In the genomic region with DNA sequence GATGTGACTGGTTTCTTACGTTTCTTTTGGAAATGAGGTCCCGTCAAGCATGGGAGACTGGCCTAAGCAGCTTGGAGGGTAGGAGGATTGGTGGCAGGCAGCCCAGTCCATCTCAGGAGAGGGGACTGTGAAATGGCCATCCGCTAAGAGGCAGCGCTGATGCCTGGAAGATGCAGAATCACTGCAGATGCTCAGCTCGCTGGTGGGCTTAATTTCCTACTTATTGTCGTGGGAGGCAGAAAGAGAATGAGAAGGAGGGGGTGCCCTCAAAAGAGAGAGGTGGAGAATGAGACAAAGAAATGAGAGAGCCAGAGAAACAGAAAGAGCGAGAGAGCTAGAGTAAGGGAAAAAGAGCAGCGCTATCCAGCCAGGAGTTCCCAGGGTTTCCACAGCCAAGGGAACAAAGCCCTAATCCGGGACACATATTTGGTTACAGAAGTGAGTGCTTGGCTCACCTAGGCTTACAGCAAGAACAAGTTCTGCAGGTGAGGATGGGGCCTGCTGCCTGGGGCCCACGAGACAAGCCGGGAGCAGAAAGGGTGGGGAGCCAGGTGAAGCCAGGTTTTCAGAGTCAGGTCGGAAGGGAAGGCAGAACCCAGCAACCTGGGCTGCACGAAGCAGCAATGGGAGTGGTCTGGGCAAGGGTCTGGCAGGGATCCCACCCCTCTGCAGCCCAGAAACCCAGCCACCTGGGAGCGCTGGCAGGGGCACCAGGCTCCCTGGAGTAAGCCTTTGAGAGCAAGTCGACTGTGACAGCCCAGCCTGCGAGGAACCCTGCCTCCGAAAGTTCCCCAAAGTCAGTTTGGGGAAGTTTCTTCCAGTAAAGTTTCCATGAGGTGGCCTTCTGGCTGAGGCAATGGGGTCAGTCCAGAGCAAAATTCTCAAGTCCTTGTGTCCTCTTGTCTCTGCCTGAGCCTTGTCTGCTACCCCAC, we compare ENCODE assay signal across 1 cellular context.
TF ChIP-seq lines count a peak whose summit lies in the region.

No MANE protein-coding gene starts in this region.

TF ChIP-seq in HepG2, 621 proteins besides CTCF, POLR2A, EP300 and RAD21:
- TF ChIP-seq, protein P1, sequence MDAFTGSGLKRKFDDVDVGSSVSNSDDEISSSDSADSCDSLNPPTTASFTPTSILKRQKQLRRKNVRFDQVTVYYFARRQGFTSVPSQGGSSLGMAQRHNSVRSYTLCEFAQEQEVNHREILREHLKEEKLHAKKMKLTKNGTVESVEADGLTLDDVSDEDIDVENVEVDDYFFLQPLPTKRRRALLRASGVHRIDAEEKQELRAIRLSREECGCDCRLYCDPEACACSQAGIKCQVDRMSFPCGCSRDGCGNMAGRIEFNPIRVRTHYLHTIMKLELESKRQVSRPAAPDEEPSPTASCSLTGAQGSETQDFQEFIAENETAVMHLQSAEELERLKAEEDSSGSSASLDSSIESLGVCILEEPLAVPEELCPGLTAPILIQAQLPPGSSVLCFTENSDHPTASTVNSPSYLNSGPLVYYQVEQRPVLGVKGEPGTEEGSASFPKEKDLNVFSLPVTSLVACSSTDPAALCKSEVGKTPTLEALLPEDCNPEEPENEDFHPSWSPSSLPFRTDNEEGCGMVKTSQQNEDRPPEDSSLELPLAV (CRISPR knock-in tag; conservative IDR thresholded peaks at IDR 0.05; ENCODE audit: low read depth), result no peak
- no peak for TF ChIP-seq RAD51 (IDR thresholded peaks at IDR 0.05; ENCODE audit: borderline replicate concordance)
- TF ChIP-seq TCF12 (IDR thresholded peaks at IDR 0.05), result no peak
- no peak for TF ChIP-seq TCF12 (CRISPR knock-in tag; IDR thresholded peaks at IDR 0.05)
- no peak for TF ChIP-seq SRSF1 (optimal IDR thresholded peaks at IDR 0.05; ENCODE audit: low read depth, low read length)
- TF ChIP-seq ONECUT2 (CRISPR knock-in tag; IDR thresholded peaks at IDR 0.05), result no peak
- TF ChIP-seq ZNF747 (CRISPR knock-in tag; IDR thresholded peaks at IDR 0.05; ENCODE audit: borderline replicate concordance), result no peak
- TF ChIP-seq, protein P2, sequence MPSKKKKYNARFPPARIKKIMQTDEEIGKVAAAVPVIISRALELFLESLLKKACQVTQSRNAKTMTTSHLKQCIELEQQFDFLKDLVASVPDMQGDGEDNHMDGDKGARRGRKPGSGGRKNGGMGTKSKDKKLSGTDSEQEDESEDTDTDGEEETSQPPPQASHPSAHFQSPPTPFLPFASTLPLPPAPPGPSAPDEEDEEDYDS (CRISPR knock-in tag; IDR thresholded peaks at IDR 0.05), result no peak
- TF ChIP-seq BHLHE40 (IDR thresholded peaks at IDR 0.05; ENCODE audit: low read length), result no peak
- no peak for TF ChIP-seq ARHGAP35 (CRISPR knock-in tag; IDR thresholded peaks at IDR 0.05; ENCODE audit: borderline replicate concordance)
- no peak for TF ChIP-seq ZNF761 (CRISPR knock-in tag; conservative IDR thresholded peaks at IDR 0.05)
- no peak for TF ChIP-seq BCL6 (CRISPR knock-in tag; IDR thresholded peaks at IDR 0.05)
- no peak for TF ChIP-seq KDM3A (CRISPR knock-in tag; IDR thresholded peaks at IDR 0.05; ENCODE audit: low read depth)
- no peak for TF ChIP-seq ZNF44 (CRISPR knock-in tag; IDR thresholded peaks at IDR 0.05)
- no peak for TF ChIP-seq ZNF567 (CRISPR knock-in tag; IDR thresholded peaks at IDR 0.05; ENCODE audit: borderline replicate concordance)
